In the genomic region with DNA sequence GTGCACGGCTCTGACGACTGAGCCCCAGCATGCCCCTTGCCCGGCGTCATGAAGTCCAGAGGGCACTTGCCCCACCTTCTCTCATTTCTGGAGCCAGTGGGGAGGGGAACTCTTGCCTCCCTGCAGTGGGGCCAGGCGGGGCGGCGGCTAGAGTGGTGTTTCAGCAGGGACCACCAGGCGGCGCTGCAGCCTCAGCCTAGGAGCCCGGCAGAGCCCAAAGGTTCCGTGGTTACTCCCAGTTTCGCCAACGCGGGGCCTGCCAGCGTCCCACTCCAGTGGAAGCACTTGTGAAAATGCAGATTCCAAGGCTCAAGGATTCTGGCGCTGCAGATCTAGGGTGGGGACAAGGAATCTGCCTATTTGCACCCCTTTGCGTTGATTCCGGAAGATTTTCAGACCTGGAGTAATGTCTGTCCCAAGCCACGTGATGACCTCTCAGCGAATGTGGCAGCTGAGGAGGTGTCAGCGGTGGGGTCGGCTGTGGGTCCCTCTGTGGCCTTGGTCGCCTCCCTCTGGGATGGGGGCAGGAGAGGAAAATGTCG, we compare ENCODE assay signal across 8 cellular contexts. TPM values are rescaled to one million over a fixed set of nuclear protein-coding genes. Genes with fewer than 3 reads are reported as not detected.
DNase-seq lines count a peak whose midpoint lies in the region; ATAC-seq and TF ChIP-seq lines count a peak whose summit lies in the region.

No MANE protein-coding gene starts in this region.

- ATAC-seq in heart right ventricle (peak; percentile 62 to 82 (median 70)), HG02973 (IDR thresholded peaks at IDR 0.05; ENCODE audit: unreplicated experiment) (no peak)

- peak overlapping the region in 1 of 2 experiments; percentile 26; a peak in 1 of 4 replicates for H3K4me3 ChIP-seq in SK-N-SH (ENCODE audit: low read depth in 2 of 2, low read length in 1 of 2)
- no peak overlapping the region for H3K4me3 ChIP-seq in adrenal gland
- peak overlapping the region in 6 of 10 donors; percentile 10 to 39 (median 33) for H3K4me3 ChIP-seq in heart right ventricle

- H3K27me3 ChIP-seq in SK-N-SH (ENCODE audit: insufficient read depth) (no peaks in the 10 kb centered on the region), adrenal gland (no peaks in the 10 kb centered on the region), heart right ventricle (no peaks in the 10 kb centered on the region)

- CTCF ChIA-PET in SK-N-SH (lab: Yijun Ruan, JAX): interaction anchor here (0.7 to 16.6 kb wide), 55 partner anchors 10 to 484 kb away, joined by 3 to 610 read pairs (median 5); a partner anchor contains a TSS

- no peaks in the 10 kb centered on the region for H4K20me1 ChIP-seq in SK-N-SH (ENCODE audit: insufficient read depth)

- H3K79me2 ChIP-seq in SK-N-SH (ENCODE audit: insufficient read depth): no peaks in the 10 kb centered on the region

- H3F3A ChIP-seq in SK-N-SH (replicated peaks; ENCODE audit: insufficient read depth): no peaks in the 10 kb centered on the region

- H3K27ac ChIP-seq in SK-N-SH (ENCODE audit: low read depth in 2 of 2, low read length in 1 of 2) (no peak overlapping the region), adrenal gland (no peak overlapping the region), heart right ventricle (no peak overlapping the region)

- DNase-seq in DMS 273 (lab: John Stamatoyannopoulos, UW; ENCODE audit: unreplicated experiment) (peak; percentile 85), DMS 273 treated with DMSO at 0.1 percent for 48 hours (lab: John Stamatoyannopoulos, UW) (no peak), SK-N-SH (peak; percentile 92), adrenal gland (peak; percentile 60 to 90 (median 80)), heart right ventricle (peak; percentile 76 to 83), posterior cingulate gyrus (peak; percentile 77 to 97 (median 86))

- H2AFZ ChIP-seq in SK-N-SH (ENCODE audit: low read depth): no peak overlapping the region

- no peak for TF ChIP-seq EP300 in SK-N-SH (IDR thresholded peaks at IDR 0.05; ENCODE audit: borderline replicate concordance in 1 of 2, low read depth in 1 of 2, low read length in 1 of 2)

- H3K9me3 ChIP-seq in SK-N-SH (no peaks in the 10 kb centered on the region), adrenal gland (replicated peaks in 1 of 3) (no peaks in the 10 kb centered on the region), heart right ventricle (peaks cover 0 to under 1% (median 0%) of the 10 kb centered on the region in 11 donors)

- H3K36me3 ChIP-seq in SK-N-SH (replicated peaks in 1 of 2; ENCODE audit: control insufficient read depth in 1 of 2, insufficient read depth in 2 of 2, low read length in 1 of 2) (no peaks in the 10 kb centered on the region), adrenal gland (replicated peaks in 1 of 2) (no peaks in the 10 kb centered on the region), heart right ventricle (peaks cover 0 to 32% (median 0%) of the 10 kb centered on the region in 9 donors)

- H3K4me1 ChIP-seq in SK-N-SH (ENCODE audit: control insufficient read depth in 1 of 2, insufficient read depth in 2 of 2, low read depth in 1 of 2, low read length in 1 of 2): peaks cover 0 to 28% of the 10 kb centered on the region in 2 experiments; a peak in 1 of 4 replicates
- H3K4me1 ChIP-seq in adrenal gland (replicated peaks in 1 of 2): no peaks in the 10 kb centered on the region
- H3K4me1 ChIP-seq in heart right ventricle: peaks cover 12 to 54% (median 37%) of the 10 kb centered on the region in 9 donors

- TF ChIP-seq POLR2A in adrenal gland (IDR thresholded peaks at IDR 0.05): peak in 1 of 2 donors; percentile 12

- 25% methylated on average over 15 of the region's 24 CpGs for WGBS in SK-N-SH (ENCODE audit: low lambda C conversion rate)
- WGBS in adrenal gland, 4 donors: 18 to 30% (median 21%) methylated on average over 19 to 24 of the region's 24 CpGs
- 10 to 15% methylated on average over 24 of the region's 24 CpGs for WGBS in heart right ventricle, 2 donors

- TF ChIP-seq CTCF in LNCAP (IDR thresholded peaks at IDR 0.05): peak; percentile 97
- peak; percentile 94 for TF ChIP-seq CTCF in SK-N-SH (IDR thresholded peaks at IDR 0.05)
- peak; percentile 97 to 99 (median 98) for TF ChIP-seq CTCF in adrenal gland (IDR thresholded peaks at IDR 0.05)
- peak; percentile 97 to 99 (median 98) for TF ChIP-seq CTCF in heart right ventricle (IDR thresholded peaks at IDR 0.05)

- peak; percentile 98 for TF ChIP-seq RAD21 in SK-N-SH (IDR thresholded peaks at IDR 0.05; ENCODE audit: low read length)

- H3K9me2 ChIP-seq in SK-N-SH: no peaks in the 10 kb centered on the region

- POLR2A ChIA-PET in SK-N-SH (lab: Yijun Ruan, JAX): interaction anchor here (1.2 to 2.1 kb wide), 3 partner anchors 72 to 298 kb away, joined by 3 to 7 read pairs (median 7); no protein-coding TSS in a partner anchor

- no peak overlapping the region for H3K9ac ChIP-seq in SK-N-SH

- intact Hi-C loops in adrenal gland (cut with DNase I) (loop anchor here in 1 of 2 donors (5.0 to 10.0 kb wide), 2 partner anchors 106 to 154 kb away; a partner anchor contains a TSS), heart right ventricle (cut with DNase I) (loop anchor here (1.0 to 10.0 kb wide), 11 partner anchors 104 to 486 kb away; a partner anchor contains a TSS), posterior cingulate gyrus (cut with DNase I) (loop anchor here (1.0 to 10.0 kb wide), 5 partner anchors 106 to 484 kb away; a partner anchor contains a TSS)

- H3K4me2 ChIP-seq in SK-N-SH: no peak overlapping the region

TF ChIP-seq in SK-N-SH, 30 proteins besides CTCF, POLR2A, EP300 and RAD21:
- TF ChIP-seq RCOR1 (IDR thresholded peaks at IDR 0.05; ENCODE audit: low read length) (peak; percentile 62), MXI1 (IDR thresholded peaks at IDR 0.05; ENCODE audit: low read depth, low read length) (peak; percentile 31; the same call in 1 of the 2 replicates), TEAD4 (IDR thresholded peaks at IDR 0.05; ENCODE audit: borderline replicate concordance, insufficient read depth) (no peak), SMC3 (IDR thresholded peaks at IDR 0.05; ENCODE audit: low read depth, low read length) (peak; percentile 98)

RNA-seq across cellular contexts. Expression of a gene that starts 55.7 kb away (rescaled TPM):
- polyA plus RNA-seq in SK-N-SH (2012; rRNA removed) (35.6 and 39.2 TPM in 2 replicates), adrenal gland (10 to 100 TPM in 2 of 3 donors, 1 to 10 TPM in 1; 5.4 to 53.4 (median 13.1) TPM), heart right ventricle (10 to 100 TPM; 18.5 to 70.4 TPM)
- polyA plus RNA-seq in SK-N-SH (2012; cell fraction: cytosol; rRNA removed): 17.9 and 24.9 TPM in 2 replicates
- 12.5 and 16.5 TPM in 2 replicates for polyA plus RNA-seq in SK-N-SH (2012; cell fraction: nucleus; rRNA removed)
- total RNA-seq in adrenal gland (10 to 100 TPM in 7 of 8 donors, 1 to 10 TPM in 1; 6.2 to 38.2 (median 21.2) TPM), heart right ventricle (10 to 100 TPM; 25.8 to 66.7 (median 35.2) TPM)

Comparison
In these comparisons a context has a peak if more than half of its experiments do, and no peak if none do; other contexts are left out.
1. H3K4me3 ChIP-seq: peak in heart right ventricle (6 of 10); none in adrenal gland (0 of 4).
2. Peak in every context shown above with its lines, with median percentiles within 50 percentile points of each other: CTCF ChIP-seq.